In the genomic region with DNA sequence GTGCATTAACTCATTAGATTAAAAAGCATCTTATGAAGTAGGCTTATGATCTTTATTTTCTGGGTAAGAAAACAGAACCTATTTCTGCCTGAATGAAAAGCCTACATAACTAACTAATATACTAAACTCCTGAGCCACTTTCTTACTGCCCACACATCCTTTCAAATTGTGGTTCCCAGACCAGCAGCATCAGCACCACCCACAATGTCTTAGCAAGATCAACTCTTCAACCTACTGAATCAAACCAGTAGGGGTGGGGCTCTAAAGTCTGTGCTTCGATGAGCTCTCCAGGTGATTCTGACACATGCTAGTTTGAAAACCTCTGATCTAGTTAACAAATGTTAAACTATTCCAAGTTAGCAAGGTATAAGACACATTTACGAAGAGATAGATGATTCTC, we compare ENCODE assay signal across 28 cellular contexts.
"Had no signal": no experiment of that assay in that cellular context is flagged by ENCODE, and none has a peak within 500 bp of the region (broad histone marks: within the 10 kb centered on the region; RNA-seq: fewer than 3 reads in every experiment).

No MANE protein-coding gene starts in this region.

- H3K4me1 ChIP-seq: left lung, lower lobe of right lung, suprapubic skin, tibial artery, vagina had no signal

- H3K9me3 Mint-ChIP-seq: type B pancreatic cell had no signal

- H3K4me3 Mint-ChIP-seq: immature natural killer cell; naive thymus-derived CD4-positive, alpha-beta T cell; natural killer cell treated with Interleukin-12 subunit alpha and Interleukin-12 subunit beta and Interleukin-15 and Interleukin-18, amount 100 ng/mL, for 72 hours; stimulated activated naive CD8-positive, alpha-beta T cell treated with anti-CD3 and anti-CD28 coated beads, Interleukin-15, Interleukin-2, amounts not matched to agents 100 ng/mL and 50 ng/mL, for 24 hours; type B pancreatic cell had no signal

- H3K9me3 ChIP-seq: lower lobe of right lung, mucosa of descending colon, ovary, thoracic aorta, tibial artery, vagina had no signal

- H3K36me3 ChIP-seq: left lung, lower lobe of right lung, ovary, suprapubic skin, thoracic aorta, tibial artery, vagina had no signal

- H3K4me3 ChIP-seq: left lung, lower lobe of right lung, mucosa of descending colon, ovary, skin epidermis, suprapubic skin, thoracic aorta, tibial artery, vagina had no signal

- H3K27ac ChIP-seq: left lung, lower lobe of right lung, ovary, skin epidermis, suprapubic skin, thoracic aorta, tibial artery, vagina had no signal

- H3K27me3 Mint-ChIP-seq: natural killer cell treated with Interleukin-12 subunit alpha and Interleukin-12 subunit beta and Interleukin-15 and Interleukin-18, amount 100 ng/mL, for 72 hours; progenitor cell of endocrine pancreas; stimulated activated naive CD8-positive, alpha-beta T cell treated with anti-CD3 and anti-CD28 coated beads, Interleukin-15, Interleukin-2, amounts not matched to agents 100 ng/mL and 50 ng/mL, for 24 hours; type B pancreatic cell had no signal

- DNase-seq: hypothalamus; immature natural killer cell; kidney; left colon; left lung; lower lobe of right lung; mammary epithelial cell; midbrain; mucosa of descending colon; naive thymus-derived CD4-positive, alpha-beta T cell; ovary; retina; right cardiac atrium; stimulated activated CD4-positive, alpha-beta T cell treated with anti-CD3 and anti-CD28 coated beads, Interleukin-12 subunit alpha, Interleukin-12 subunit beta, amount 100 ng/mL, for 4 hours; stimulated activated CD4-positive, alpha-beta T cell treated with anti-CD3 and anti-CD28 coated beads, Interleukin-15, amount 100 ng/mL, for 24 hours; stimulated activated CD4-positive, alpha-beta T cell treated with anti-CD3 and anti-CD28 coated beads, Interleukin-2, amount 100 ng/mL, for 24 hours; stimulated activated CD4-positive, alpha-beta T cell treated with anti-CD3 and anti-CD28 coated beads, Interleukin-4, amount 100 ng/mL, for 1 hour; stimulated activated naive CD4-positive, alpha-beta T cell; tibial artery had no signal

- H3K27ac Mint-ChIP-seq: immature natural killer cell; naive thymus-derived CD4-positive, alpha-beta T cell; natural killer cell treated with Interleukin-12 subunit alpha and Interleukin-12 subunit beta and Interleukin-15 and Interleukin-18, amount 100 ng/mL, for 72 hours; progenitor cell of endocrine pancreas; stimulated activated naive CD8-positive, alpha-beta T cell treated with anti-CD3 and anti-CD28 coated beads, Interleukin-15, Interleukin-2, amounts not matched to agents 100 ng/mL and 50 ng/mL, for 24 hours; type B pancreatic cell had no signal

- H3K27me3 ChIP-seq: left lung, ovary, suprapubic skin, tibial artery, vagina had no signal

- ATAC-seq: left colon; left lung; lower lobe of right lung; mucosa of descending colon; naive thymus-derived CD4-positive, alpha-beta T cell; natural killer cell treated with Interleukin-12 subunit alpha and Interleukin-12 subunit beta and Interleukin-15 and Interleukin-18, amount 100 ng/mL, for 72 hours; right cardiac atrium; sciatic nerve had no signal

- H3K4me1 Mint-ChIP-seq: immature natural killer cell; naive thymus-derived CD4-positive, alpha-beta T cell had no signal

- H3K36me3 Mint-ChIP-seq: immature natural killer cell; naive thymus-derived CD4-positive, alpha-beta T cell; natural killer cell treated with Interleukin-12 subunit alpha and Interleukin-12 subunit beta and Interleukin-15 and Interleukin-18, amount 100 ng/mL, for 72 hours; type B pancreatic cell had no signal
